In the genomic region with DNA sequence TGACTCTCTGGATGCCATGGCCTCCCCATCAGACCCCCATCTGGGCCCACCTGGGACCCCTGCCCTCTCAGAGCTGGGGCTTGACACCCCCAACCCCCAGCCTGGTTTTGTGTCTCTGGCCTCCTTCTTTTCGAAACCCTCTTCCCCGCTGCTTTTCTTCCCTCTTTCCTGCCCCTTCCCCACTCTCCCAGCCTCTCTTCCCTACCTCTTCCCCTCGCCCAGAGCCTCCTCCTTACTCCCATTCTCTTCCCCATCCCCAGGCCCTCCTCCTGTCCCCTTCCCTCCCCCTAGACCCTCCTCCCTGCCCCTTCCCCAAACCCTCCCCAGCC, we compare ENCODE assay signal across 1 cellular context.
TF ChIP-seq lines count a peak whose summit lies in the region.

No MANE protein-coding gene starts in this region.

TF ChIP-seq in A549, 52 proteins besides CTCF, POLR2A, EP300 and RAD21 (continued from another document):
- TF ChIP-seq FOSL2 (IDR thresholded peaks at IDR 0.05) (no peak), FOSL2 (CRISPR knock-in tag; IDR thresholded peaks at IDR 0.05) (no peak), BHLHE40 (IDR thresholded peaks at IDR 0.05; ENCODE audit: low read depth, low read length) (no peak), GATA3 (IDR thresholded peaks at IDR 0.05; ENCODE audit: borderline replicate concordance) (no peak), RARB (CRISPR knock-in tag; IDR thresholded peaks at IDR 0.05) (no peak), HEYL (CRISPR knock-in tag; IDR thresholded peaks at IDR 0.05) (no peak), EHMT2 (IDR thresholded peaks at IDR 0.05; ENCODE audit: low read depth) (no peak), SREBF2 (IDR thresholded peaks at IDR 0.05) (no peak), NR3C1 (IDR thresholded peaks at IDR 0.05) (no peak), ZFP36 (IDR thresholded peaks at IDR 0.05; ENCODE audit: borderline replicate concordance, partially characterized antibody) (no peak), NPAS2 (CRISPR knock-in tag; IDR thresholded peaks at IDR 0.05; ENCODE audit: borderline replicate concordance) (no peak), KDM1A (IDR thresholded peaks at IDR 0.05; ENCODE audit: low read depth) (no peak)
- TF ChIP-seq, protein P1, sequence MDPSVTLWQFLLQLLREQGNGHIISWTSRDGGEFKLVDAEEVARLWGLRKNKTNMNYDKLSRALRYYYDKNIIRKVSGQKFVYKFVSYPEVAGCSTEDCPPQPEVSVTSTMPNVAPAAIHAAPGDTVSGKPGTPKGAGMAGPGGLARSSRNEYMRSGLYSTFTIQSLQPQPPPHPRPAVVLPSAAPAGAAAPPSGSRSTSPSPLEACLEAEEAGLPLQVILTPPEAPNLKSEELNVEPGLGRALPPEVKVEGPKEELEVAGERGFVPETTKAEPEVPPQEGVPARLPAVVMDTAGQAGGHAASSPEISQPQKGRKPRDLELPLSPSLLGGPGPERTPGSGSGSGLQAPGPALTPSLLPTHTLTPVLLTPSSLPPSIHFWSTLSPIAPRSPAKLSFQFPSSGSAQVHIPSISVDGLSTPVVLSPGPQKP (IDR thresholded peaks at IDR 0.05; ENCODE audit: low read depth, low read length): no peak
